Comparison of ENCODE assay signal across 19 cellular contexts in genomic region chr6:136181858-136182257, GRCh38.
"Had no signal": no experiment of that assay in that cellular context is flagged by ENCODE, and none has a peak within 500 bp of the region (broad histone marks: within the 10 kb centered on the region; RNA-seq: fewer than 3 reads in every experiment).

No MANE protein-coding gene starts in this region.

- H3K27me3 Mint-ChIP-seq: activated B cell treated with CpG ODN at 0.5 μM for 24 hours; activated CD4-positive, alpha-beta memory T cell treated with anti-CD3 and anti-CD28 coated beads for 36 hours had no signal

- H3K36me3 ChIP-seq: pancreas, transverse colon had no signal

- H3K27me3 ChIP-seq: body of pancreas, foreskin keratinocyte, pancreas, transverse colon had no signal

- H3K4me3 Mint-ChIP-seq: activated B cell treated with CpG ODN at 0.5 μM for 24 hours; activated CD4-positive, alpha-beta memory T cell treated with anti-CD3 and anti-CD28 coated beads for 36 hours; activated CD8-positive, alpha-beta memory T cell treated with anti-CD3 and anti-CD28 coated beads, Interleukin-2, amount 10 ng/mL, durations not matched to agents 7 days and 5 days; activated naive CD4-positive, alpha-beta T cell treated with anti-CD3 and anti-CD28 coated beads for 36 hours; activated T-helper 17 cell treated with anti-CD3 and anti-CD28 coated beads, Interleukin-2, amount 50 U/mL, for 72 hours; naive thymus-derived CD4-positive, alpha-beta T cell; T-cell had no signal

- H3K4me3 ChIP-seq: body of pancreas, pancreas, transverse colon had no signal

- H3K36me3 Mint-ChIP-seq: activated CD4-positive, alpha-beta memory T cell treated with anti-CD3 and anti-CD28 coated beads for 36 hours; activated CD8-positive, alpha-beta memory T cell treated with anti-CD3 and anti-CD28 coated beads, Interleukin-2, amount 10 ng/mL, durations not matched to agents 7 days and 5 days; T-cell had no signal

- H3K27ac ChIP-seq: body of pancreas, epithelial cell of prostate, foreskin keratinocyte, pancreas, transverse colon had no signal

- H3K27ac Mint-ChIP-seq: activated B cell treated with CpG ODN at 0.5 μM for 24 hours; activated CD4-positive, alpha-beta memory T cell treated with anti-CD3 and anti-CD28 coated beads for 36 hours; activated CD8-positive, alpha-beta memory T cell treated with anti-CD3 and anti-CD28 coated beads, Interleukin-2, amount 10 ng/mL, durations not matched to agents 7 days and 5 days; activated naive CD4-positive, alpha-beta T cell treated with anti-CD3 and anti-CD28 coated beads for 36 hours; activated T-helper 17 cell treated with anti-CD3 and anti-CD28 coated beads, Interleukin-2, amount 50 U/mL, for 72 hours; naive thymus-derived CD4-positive, alpha-beta T cell; T-cell had no signal

- ATAC-seq: activated CD8-positive, alpha-beta memory T cell treated with anti-CD3 and anti-CD28 coated beads, Interleukin-2, amount 10 ng/mL, durations not matched to agents 7 days and 5 days; activated T-helper 17 cell treated with anti-CD3 and anti-CD28 coated beads, Interleukin-2, amount 50 U/mL, for 72 hours; body of pancreas; foreskin keratinocyte; naive thymus-derived CD4-positive, alpha-beta T cell; pancreas; stimulated activated naive CD8-positive, alpha-beta T cell treated with anti-CD3 and anti-CD28 coated beads, Interleukin-15, Interleukin-2, amounts not matched to agents 100 U/mL and 50 U/mL, for 24 hours; T-cell had no signal

- H3K9me3 ChIP-seq: body of pancreas, pancreas, transverse colon had no signal

- H3K4me1 ChIP-seq: foreskin keratinocyte, pancreas, transverse colon had no signal

- H3K9me3 Mint-ChIP-seq: activated B cell treated with CpG ODN at 0.5 μM for 24 hours; activated CD4-positive, alpha-beta memory T cell treated with anti-CD3 and anti-CD28 coated beads for 36 hours; activated naive CD4-positive, alpha-beta T cell treated with anti-CD3 and anti-CD28 coated beads for 36 hours; activated T-helper 17 cell treated with anti-CD3 and anti-CD28 coated beads, Interleukin-2, amount 50 U/mL, for 72 hours; T-cell had no signal

- H3K4me1 Mint-ChIP-seq: activated CD8-positive, alpha-beta memory T cell treated with anti-CD3 and anti-CD28 coated beads, Interleukin-2, amount 10 ng/mL, durations not matched to agents 7 days and 5 days; activated T-helper 17 cell treated with anti-CD3 and anti-CD28 coated beads, Interleukin-2, amount 50 U/mL, for 72 hours had no signal

- DNase-seq: activated B cell treated with CpG ODN at 0.5 μM for 24 hours; activated CD4-positive, alpha-beta memory T cell treated with anti-CD3 and anti-CD28 coated beads for 36 hours; activated CD4-positive, alpha-beta T cell treated with anti-CD3 and anti-CD28 coated beads for 4 hours; activated CD8-positive, alpha-beta memory T cell treated with anti-CD3 and anti-CD28 coated beads, Interleukin-2, amount 10 ng/mL, durations not matched to agents 7 days and 5 days; activated naive CD4-positive, alpha-beta T cell treated with anti-CD3 and anti-CD28 coated beads for 36 hours; activated T-cell treated with anti-CD3 and anti-CD28 coated beads, Interleukin-2, amount 50 U/mL, for 1 hour; body of pancreas; caudate nucleus; foreskin keratinocyte; mesenchymal stem cell; naive thymus-derived CD4-positive, alpha-beta T cell; pancreas; stimulated activated CD4-positive, alpha-beta T cell treated with anti-CD3 and anti-CD28 coated beads, Interleukin-2, amount 100 ng/mL, for 24 hours; stimulated activated naive CD8-positive, alpha-beta T cell treated with anti-CD3 and anti-CD28 coated beads, Interleukin-15, Interleukin-2, amounts not matched to agents 100 U/mL and 50 U/mL, for 24 hours; substantia nigra; T-cell; transverse colon had no signal
